In genomic region chr18:23949863-23950262, GRCh38 we compare ENCODE assay signal across 1 cellular context.
TF ChIP-seq lines count a peak whose summit lies in the region.

No MANE protein-coding gene starts in this region.

TF ChIP-seq in H1, 55 proteins besides CTCF, POLR2A, EP300 and RAD21:
- TF ChIP-seq FOSL1 (IDR thresholded peaks at IDR 0.05; ENCODE audit: insufficient read depth, low read depth, low read length) (no peak), SP4 (IDR thresholded peaks at IDR 0.05; ENCODE audit: low read length) (no peak), TAF1 (IDR thresholded peaks at IDR 0.05; ENCODE audit: low read depth, low read length) (no peak)
TF ChIP-seq in H1: peak in this region for 0.
